ENCODE assay signal across 18 cellular contexts in the genomic region with DNA sequence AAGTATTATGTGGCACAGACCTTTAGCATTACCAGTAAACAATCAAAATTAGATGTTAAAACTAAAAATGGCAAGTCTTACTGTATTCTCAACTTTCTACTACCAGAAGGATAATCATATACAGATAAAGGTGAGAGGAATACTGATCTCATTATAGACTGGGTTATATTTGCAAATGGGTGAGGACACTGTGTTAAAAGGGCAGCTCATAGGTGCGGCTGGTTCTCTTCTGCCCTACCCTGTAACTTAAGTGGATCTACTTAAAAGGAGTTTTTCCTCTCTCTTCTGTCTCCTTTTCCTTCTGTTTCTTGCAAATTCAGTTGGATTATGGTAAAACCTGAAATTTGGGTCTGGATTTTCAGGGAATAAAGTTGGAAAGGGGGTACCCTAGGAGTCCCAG.
"Had no signal": no experiment of that assay in that cellular context is flagged by ENCODE, and none has a peak within 500 bp of the region (broad histone marks: within the 10 kb centered on the region; RNA-seq: fewer than 3 reads in every experiment).

No MANE protein-coding gene starts in this region.

- H3K27me3 ChIP-seq: heart left ventricle, sigmoid colon, suprapubic skin, thyroid gland, upper lobe of left lung, uterus had no signal

- H3K4me3 ChIP-seq: heart left ventricle, sigmoid colon, skin epidermis, suprapubic skin, thyroid gland, upper lobe of left lung, uterus had no signal

- H3K9me3 ChIP-seq: heart left ventricle, sigmoid colon, suprapubic skin, thyroid gland, upper lobe of left lung, uterus had no signal

- H3K4me1 ChIP-seq: uterus had no signal

- DNase-seq: caudate nucleus; cortex of kidney; effector memory CD4-positive, alpha-beta T cell; heart left ventricle; hippocampal formation; mammary epithelial cell; naive B cell; nephron progenitor cell; posterior cingulate gyrus; sigmoid colon; stimulated activated CD4-positive, alpha-beta T cell treated with anti-CD3 and anti-CD28 coated beads, Interleukin-12 subunit alpha, Interleukin-12 subunit beta, amount 100 ng/mL, for 4 hours; stimulated activated CD4-positive, alpha-beta T cell treated with anti-CD3 and anti-CD28 coated beads, Interleukin-2, amount 100 ng/mL, for 48 hours; stimulated activated naive CD8-positive, alpha-beta T cell treated with anti-CD3 and anti-CD28 coated beads, Interleukin-15, Interleukin-2, amounts not matched to agents 100 U/mL and 50 U/mL, for 24 hours; thyroid gland; upper lobe of left lung; uterus had no signal

- ATAC-seq: heart left ventricle; stimulated activated naive CD8-positive, alpha-beta T cell treated with anti-CD3 and anti-CD28 coated beads, Interleukin-15, Interleukin-2, amounts not matched to agents 100 U/mL and 50 U/mL, for 24 hours had no signal

- H3K27ac ChIP-seq: heart left ventricle, sigmoid colon, suprapubic skin, thyroid gland, upper lobe of left lung, uterus had no signal

- H3K36me3 ChIP-seq: heart left ventricle, sigmoid colon, suprapubic skin, thyroid gland, upper lobe of left lung, uterus had no signal
